ENCODE assay signal across 26 cellular contexts in the genomic region with DNA sequence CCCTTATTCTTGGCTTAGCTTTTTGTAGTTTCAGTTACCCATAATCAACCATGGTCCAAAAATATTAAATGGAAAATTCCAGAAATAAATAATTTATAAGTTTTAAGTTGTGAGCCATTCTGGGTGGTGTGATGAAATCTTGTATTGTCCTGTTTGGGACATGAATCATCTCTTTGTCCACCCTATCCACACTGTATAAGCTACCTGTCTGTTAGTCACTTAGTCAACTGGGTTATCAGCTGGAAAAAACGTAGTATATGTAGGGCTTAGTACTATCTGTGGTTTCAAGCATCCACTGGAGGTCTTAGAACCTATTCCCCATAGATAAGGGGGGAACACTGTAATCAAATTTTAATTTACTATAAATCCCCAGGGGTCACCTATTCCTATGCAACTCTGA. TPM values are rescaled to one million over a fixed set of nuclear protein-coding genes. Genes with fewer than 3 reads are reported as not detected.
DNase-seq lines count a peak whose midpoint lies in the region; ATAC-seq, FAIRE-seq and TF ChIP-seq lines count a peak whose summit lies in the region.
"Had no signal": no experiment of that assay in that cellular context is flagged by ENCODE, and none has a peak within 500 bp of the region (broad histone marks: within the 10 kb centered on the region; RNA-seq: fewer than 3 reads in every experiment).

No MANE protein-coding gene starts in this region.

- H3K36me3 ChIP-seq in breast epithelium (no peaks in the 10 kb centered on the region), bronchial epithelial cell (ENCODE audit: control insufficient read depth, insufficient read depth, low read length) (no peaks in the 10 kb centered on the region)
- H3K36me3 ChIP-seq: BE2C; BLaER1 treated with 17β-estradiol and CSF1 and Interleukin-3, amounts not matched to agents 10 nM and 100 nM; HAP-1 had no signal

- no peaks in the 10 kb centered on the region for H3K9me3 ChIP-seq in breast epithelium
- H3K9me3 ChIP-seq: BE2C; BLaER1 treated with 17β-estradiol and CSF1 and Interleukin-3, amounts not matched to agents 10 nM and 100 nM; HAP-1 had no signal

- no peak for FAIRE-seq in bronchial epithelial cell (lab: Jason Lieb, UNC)
- FAIRE-seq: A204.1, D721Med, GM12878, GM19239, H54 had no signal

- H3K9me3 Mint-ChIP-seq in MCF 10A (ENCODE audit: unreplicated experiment): no peaks in the 10 kb centered on the region
- peaks cover 2% of the 10 kb centered on the region for H3K9me3 Mint-ChIP-seq in stimulated activated effector memory CD8-positive, alpha-beta T cell treated with anti-CD3 and anti-CD28 coated beads, Interleukin-12 subunit alpha, Interleukin-12 subunit beta, amount 100 ng/mL, for 72 hours
- H3K9me3 Mint-ChIP-seq: CD4-positive, alpha-beta T cell; HFFc6 had no signal

- TF ChIP-seq CTCF in MCF 10A (IDR thresholded peaks at IDR 0.05; ENCODE audit: unreplicated experiment) (no peak), breast epithelium (IDR thresholded peaks at IDR 0.05) (no peak), bronchial epithelial cell (IDR thresholded peaks at IDR 0.05; ENCODE audit: insufficient read depth, low read length, severe bottlenecking) (no peak), foreskin keratinocyte (conservative IDR thresholded peaks at IDR 0.05) (no peak)

- H3K4me3 ChIP-seq in breast epithelium: no peak overlapping the region
- no peak overlapping the region for H3K4me3 ChIP-seq in bronchial epithelial cell (ENCODE audit: low read depth, low read length)
- H3K4me3 ChIP-seq: BLaER1 treated with 17β-estradiol and CSF1 and Interleukin-3, amounts not matched to agents 10 nM and 100 nM; GM12878; HAP-1 had no signal

- DNase-seq in MCF 10A (ENCODE audit: unreplicated experiment): peak; percentile 5
- DNase-seq in breast epithelium (ENCODE audit: low spot score in 2 of 2): no peak
- peak; percentile 67 for DNase-seq in bronchial epithelial cell (ENCODE audit: low read depth)
- no peak for DNase-seq in foreskin keratinocyte
- no peak for DNase-seq in SHP77 treated with DMSO at 0.1 percent for 48 hours (lab: John Stamatoyannopoulos, UW)
- DNase-seq in stimulated activated effector memory CD8-positive, alpha-beta T cell treated with anti-CD3 and anti-CD28 coated beads, Interleukin-12 subunit alpha, Interleukin-12 subunit beta, amount 100 ng/mL, for 72 hours (ENCODE audit: low spot score in 2 of 2): no peak
- DNase-seq: BE2C; CD4-positive, alpha-beta T cell; CD8-positive, alpha-beta memory T cell; DMS 273 treated with DMSO at 0.1 percent for 48 hours; DMS79; EL; GDM1; GOT3; HFFc6 had no signal

- TF ChIP-seq POLR2A in breast epithelium (IDR thresholded peaks at IDR 0.05): no peak

- intact Hi-C loops in MCF 10A (cut with micrococcal nuclease): no loop called here
- intact Hi-C loops in breast epithelium (cut with DNase I; ENCODE audit: low total_unique reads): no loop called here

- H3K27me3 ChIP-seq in breast epithelium (peaks cover 0 to 4% of the 10 kb centered on the region in 2 donors), bronchial epithelial cell (ENCODE audit: control insufficient read depth, insufficient read depth, low read length) (no peaks in the 10 kb centered on the region), foreskin keratinocyte (peaks cover 5% of the 10 kb centered on the region)
- H3K27me3 ChIP-seq: BLaER1 treated with 17β-estradiol and CSF1 and Interleukin-3, amounts not matched to agents 10 nM and 100 nM had no signal

- no peaks in the 10 kb centered on the region for H3K36me3 Mint-ChIP-seq in MCF 10A (ENCODE audit: insufficient read depth, unreplicated experiment)
- H3K36me3 Mint-ChIP-seq in stimulated activated effector memory CD8-positive, alpha-beta T cell treated with anti-CD3 and anti-CD28 coated beads, Interleukin-12 subunit alpha, Interleukin-12 subunit beta, amount 100 ng/mL, for 72 hours: no peaks in the 10 kb centered on the region
- H3K36me3 Mint-ChIP-seq: CD14-positive monocyte; CD8-positive, alpha-beta memory T cell had no signal

- H3K4me1 ChIP-seq in breast epithelium (no peaks in the 10 kb centered on the region), foreskin keratinocyte (no peaks in the 10 kb centered on the region)
- H3K4me1 ChIP-seq: BE2C; BLaER1 treated with 17β-estradiol and CSF1 and Interleukin-3, amounts not matched to agents 10 nM and 100 nM had no signal

- POLR2A ChIA-PET in MCF 10A (lab: Yijun Ruan, JAX): no interaction called here

- CTCF ChIA-PET in MCF 10A (lab: Yijun Ruan, JAX): no interaction called here

- H3K27ac Mint-ChIP-seq in MCF 10A (ENCODE audit: low read depth, unreplicated experiment): no peak overlapping the region
- no peak overlapping the region for H3K27ac Mint-ChIP-seq in stimulated activated effector memory CD8-positive, alpha-beta T cell treated with anti-CD3 and anti-CD28 coated beads, Interleukin-12 subunit alpha, Interleukin-12 subunit beta, amount 100 ng/mL, for 72 hours
- H3K27ac Mint-ChIP-seq: CD14-positive monocyte; CD4-positive, alpha-beta T cell; CD8-positive, alpha-beta memory T cell; HFFc6 had no signal

- no peaks in the 10 kb centered on the region for H3K4me1 Mint-ChIP-seq in MCF 10A (ENCODE audit: insufficient read depth, unreplicated experiment)
- H3K4me1 Mint-ChIP-seq in stimulated activated effector memory CD8-positive, alpha-beta T cell treated with anti-CD3 and anti-CD28 coated beads, Interleukin-12 subunit alpha, Interleukin-12 subunit beta, amount 100 ng/mL, for 72 hours: no peaks in the 10 kb centered on the region
- H3K4me1 Mint-ChIP-seq: CD14-positive monocyte; CD8-positive, alpha-beta memory T cell had no signal

- H3K27ac ChIP-seq in breast epithelium (no peak overlapping the region), foreskin keratinocyte (no peak overlapping the region)
- H3K27ac ChIP-seq: 22Rv1; BLaER1 treated with 17β-estradiol and CSF1 and Interleukin-3, amounts not matched to agents 10 nM and 100 nM had no signal

- H3K27me3 Mint-ChIP-seq in MCF 10A (ENCODE audit: insufficient read depth, unreplicated experiment): no peaks in the 10 kb centered on the region

- ATAC-seq in foreskin keratinocyte (peak; percentile 44), HG03342 (IDR thresholded peaks at IDR 0.05; ENCODE audit: unreplicated experiment) (no peak)
- no peak for ATAC-seq in stimulated activated effector memory CD8-positive, alpha-beta T cell treated with anti-CD3 and anti-CD28 coated beads, Interleukin-12 subunit alpha, Interleukin-12 subunit beta, amount 100 ng/mL, for 72 hours
- ATAC-seq: GM12878 had no signal

- BruUV-seq in MCF 10A (replicated peaks; lab: Mats Ljungman, UMichigan): no TSS peak

- H3K4me3 Mint-ChIP-seq in MCF 10A (ENCODE audit: unreplicated experiment): no peak overlapping the region
- no peak overlapping the region for H3K4me3 Mint-ChIP-seq in stimulated activated effector memory CD8-positive, alpha-beta T cell treated with anti-CD3 and anti-CD28 coated beads, Interleukin-12 subunit alpha, Interleukin-12 subunit beta, amount 100 ng/mL, for 72 hours
- H3K4me3 Mint-ChIP-seq: CD14-positive monocyte; CD4-positive, alpha-beta T cell; CD8-positive, alpha-beta memory T cell; HFFc6 had no signal

RNA-seq across cellular contexts. Expression of a gene that starts 52.7 kb away (rescaled TPM):
- total RNA-seq in MCF 10A (2022) (not detected in 2 replicates), breast epithelium (not detected), bronchial epithelial cell (4.1 and 6.6 TPM in 2 replicates), foreskin keratinocyte (not detected in 2 replicates)
- polyA plus RNA-seq in foreskin keratinocyte: not detected in 2 replicates
- total RNA-seq: CD4-positive, alpha-beta T cell; CD8-positive, alpha-beta memory T cell; GM12878; HFFc6 had no signal
- polyA plus RNA-seq: AG04450; CD14-positive monocyte; CD8-positive, alpha-beta memory T cell had no signal

Comparison
In these comparisons a context has a peak if more than half of its experiments do, and no peak if none do; other contexts are left out.
1. DNase-seq: peak in MCF 10A (single experiment) and bronchial epithelial cell (single experiment); none in breast epithelium (0 of 2), foreskin keratinocyte (0 of 2), SHP77 treated with DMSO at 0.1 percent for 48 hours (single experiment) and stimulated activated effector memory CD8-positive, alpha-beta T cell treated with anti-CD3 and anti-CD28 coated beads, Interleukin-12 subunit alpha, Interleukin-12 subunit beta, amount 100 ng/mL, for 72 hours (0 of 2).